Comparison of ENCODE assay signal across 1 cellular context in genomic region chr1:42681771-42682483, GRCh38.
TF ChIP-seq lines count a peak whose summit lies in the region.

YBX1 (plus strand) TSS chr1:42682418; CDS start chr1:42682566, 148 bp downstream.

TF ChIP-seq in HepG2, 621 proteins besides CTCF, POLR2A, EP300 and RAD21 (continued from another document and continues in another):
- TF ChIP-seq HOXD1 (CRISPR knock-in tag; IDR thresholded peaks at IDR 0.05) (no peak), CCDC6 (CRISPR knock-in tag; IDR thresholded peaks at IDR 0.05) (no peak), SNAI1 (CRISPR knock-in tag; IDR thresholded peaks at IDR 0.05; ENCODE audit: borderline replicate concordance) (0 out of 2 replicates have a peak, but pooled peaks have one; percentile 45), TAF15 (IDR thresholded peaks at IDR 0.05; ENCODE audit: low read depth, low read length, poor library complexity, severe bottlenecking) (no peak), NR0B2 (CRISPR knock-in tag; IDR thresholded peaks at IDR 0.05) (no peak; the same call in 1 of the 2 replicates), ZFY (CRISPR knock-in tag; IDR thresholded peaks at IDR 0.05) (peak; percentile 83), SKI (IDR thresholded peaks at IDR 0.05; ENCODE audit: partially characterized antibody) (peak; percentile 16), BRF2 (CRISPR knock-in tag; IDR thresholded peaks at IDR 0.05) (no peak), HOXA5 (CRISPR knock-in tag; IDR thresholded peaks at IDR 0.05) (no peak), ATF7 (IDR thresholded peaks at IDR 0.05) (no peak), ATF7 (CRISPR knock-in tag; IDR thresholded peaks at IDR 0.05) (no peak), NR2C2 (CRISPR knock-in tag; IDR thresholded peaks at IDR 0.05; ENCODE audit: borderline replicate concordance) (peak; percentile 77), ZMAT3 (CRISPR knock-in tag; conservative IDR thresholded peaks at IDR 0.05) (peak; percentile 33; the same call in 1 of the 2 replicates), SCMH1 (CRISPR knock-in tag; IDR thresholded peaks at IDR 0.05; ENCODE audit: borderline replicate concordance) (no peak), ARID4A (CRISPR knock-in tag; IDR thresholded peaks at IDR 0.05; ENCODE audit: borderline replicate concordance) (peak; percentile 86; the same call in 1 of the 2 replicates), ZNF550 (CRISPR knock-in tag; IDR thresholded peaks at IDR 0.05; ENCODE audit: borderline replicate concordance) (no peak), SOX5 (CRISPR knock-in tag; IDR thresholded peaks at IDR 0.05; ENCODE audit: borderline replicate concordance) (no peak; the same call in 1 of the 2 replicates), SOX6 (IDR thresholded peaks at IDR 0.05) (no peak), SOX6 (CRISPR knock-in tag; IDR thresholded peaks at IDR 0.05) (peak; percentile 42), ZZZ3 (CRISPR knock-in tag; IDR thresholded peaks at IDR 0.05; ENCODE audit: borderline replicate concordance) (no peak), TERF1 (CRISPR knock-in tag; IDR thresholded peaks at IDR 0.05) (no peak), TFDP2 (CRISPR knock-in tag; IDR thresholded peaks at IDR 0.05) (peak; percentile 82), ATAD3A (CRISPR knock-in tag; IDR thresholded peaks at IDR 0.05) (no peak), SMARCC2 (IDR thresholded peaks at IDR 0.05) (no peak), ZNF33B (CRISPR knock-in tag; IDR thresholded peaks at IDR 0.05) (no peak), TIGD3 (CRISPR knock-in tag; IDR thresholded peaks at IDR 0.05; ENCODE audit: borderline replicate concordance) (no peak), IKZF5 (CRISPR knock-in tag; IDR thresholded peaks at IDR 0.05) (peak; percentile 80), FOXK1 (CRISPR knock-in tag; IDR thresholded peaks at IDR 0.05; ENCODE audit: borderline replicate concordance, low read depth) (no peak), IRF9 (CRISPR knock-in tag; IDR thresholded peaks at IDR 0.05; ENCODE audit: borderline replicate concordance) (peak; percentile 74; the same call in 1 of the 2 replicates), ZSCAN20 (CRISPR knock-in tag; IDR thresholded peaks at IDR 0.05; ENCODE audit: borderline replicate concordance) (peak; percentile 27; the same call in 1 of the 2 replicates), RCOR2 (CRISPR knock-in tag; IDR thresholded peaks at IDR 0.05) (no peak), HNF1B (CRISPR knock-in tag; IDR thresholded peaks at IDR 0.05) (0 out of 2 replicates have a peak, but pooled peaks have one; percentile 60), DNMT3B (CRISPR knock-in tag; conservative IDR thresholded peaks at IDR 0.05) (peak; percentile 35; the same call in 1 of the 2 replicates), HNF4A (CRISPR knock-in tag; IDR thresholded peaks at IDR 0.05) (0 out of 2 replicates have a peak, but pooled peaks have one; percentile 8), YY1 (IDR thresholded peaks at IDR 0.05; ENCODE audit: insufficient read depth, insufficient replicate concordance, low read depth, low read length) (peak; percentile 71), ZNF138 (CRISPR knock-in tag; IDR thresholded peaks at IDR 0.05; ENCODE audit: low read depth) (peak; percentile 70; the same call in 1 of the 2 replicates), HNRNPH1 (optimal IDR thresholded peaks at IDR 0.05; ENCODE audit: low read depth, low read length) (no peak), RARA (CRISPR knock-in tag; IDR thresholded peaks at IDR 0.05) (peak; percentile 8; the same call in 1 of the 2 replicates), CSRNP1 (CRISPR knock-in tag; IDR thresholded peaks at IDR 0.05) (0 out of 2 replicates have a peak, but pooled peaks have one; percentile 19), ZNF484 (CRISPR knock-in tag; IDR thresholded peaks at IDR 0.05; ENCODE audit: borderline replicate concordance, low read depth) (no peak), SRSF4 (IDR thresholded peaks at IDR 0.05; ENCODE audit: low read depth, low read length, poor library complexity, severe bottlenecking) (no peak), ZNF136 (CRISPR knock-in tag; IDR thresholded peaks at IDR 0.05; ENCODE audit: low read depth) (peak; percentile 91), PAF1 (CRISPR knock-in tag; IDR thresholded peaks at IDR 0.05) (no peak), DZIP1 (CRISPR knock-in tag; IDR thresholded peaks at IDR 0.05) (no peak), BHLHE40 (IDR thresholded peaks at IDR 0.05; ENCODE audit: low read length) (peak; percentile 91), ZNF335 (CRISPR knock-in tag; IDR thresholded peaks at IDR 0.05) (no peak)
